8 cellular contexts compared by ENCODE assay signal in the genomic region with DNA sequence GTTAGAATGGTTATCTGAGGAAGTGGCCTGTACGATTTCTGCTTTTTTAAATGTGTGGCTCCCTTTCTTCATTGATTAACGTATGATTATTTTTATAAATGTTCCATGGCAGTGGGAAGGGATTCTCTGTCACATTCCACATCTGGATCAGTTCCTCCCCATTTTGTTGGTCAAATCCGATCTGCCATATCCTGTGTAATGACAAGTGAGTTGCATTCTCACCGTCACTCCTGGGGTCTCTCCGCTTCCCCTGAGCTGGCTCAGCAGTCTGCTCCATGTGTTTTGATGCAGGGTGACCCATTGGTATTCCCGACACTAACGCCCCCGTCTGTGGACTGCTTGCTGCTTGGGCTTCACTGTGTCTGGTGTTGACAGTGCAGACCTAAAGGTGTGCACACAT. TPM values are rescaled to one million over a fixed set of nuclear protein-coding genes. Genes with fewer than 3 reads are reported as not detected.
DNase-seq lines count a peak whose midpoint lies in the region; ATAC-seq, FAIRE-seq and TF ChIP-seq lines count a peak whose summit lies in the region.

No MANE protein-coding gene starts in this region.

- H3K9me3 ChIP-seq in hepatocyte (ENCODE audit: low read depth): no peaks in the 10 kb centered on the region

- H3K9me3 Mint-ChIP-seq in activated CD4-positive, alpha-beta T cell treated with anti-CD3 and anti-CD28 coated beads, Interleukin-2, amount 10 ng/mL, durations not matched to agents 24 days and 14 days: no peaks in the 10 kb centered on the region
- no peaks in the 10 kb centered on the region for H3K9me3 Mint-ChIP-seq in activated CD8-positive, alpha-beta T cell treated with anti-CD3 and anti-CD28 coated beads, Interleukin-2, amount 10 ng/mL, durations not matched to agents 7 days and 5 days (ENCODE audit: insufficient read depth)

- H3K4me1 ChIP-seq in hepatocyte (ENCODE audit: insufficient read depth): peaks cover 5% of the 10 kb centered on the region

- peaks cover 44% of the 10 kb centered on the region for H3K4me1 Mint-ChIP-seq in activated CD4-positive, alpha-beta T cell treated with anti-CD3 and anti-CD28 coated beads, Interleukin-2, amount 10 ng/mL, durations not matched to agents 24 days and 14 days
- peaks cover 50% of the 10 kb centered on the region for H3K4me1 Mint-ChIP-seq in activated CD8-positive, alpha-beta T cell treated with anti-CD3 and anti-CD28 coated beads, Interleukin-2, amount 10 ng/mL, durations not matched to agents 7 days and 5 days (ENCODE audit: low read depth)

- H3K4me3 Mint-ChIP-seq in activated CD4-positive, alpha-beta T cell treated with anti-CD3 and anti-CD28 coated beads, Interleukin-2, amount 10 ng/mL, durations not matched to agents 24 days and 14 days: no peak overlapping the region
- H3K4me3 Mint-ChIP-seq in activated CD8-positive, alpha-beta T cell treated with anti-CD3 and anti-CD28 coated beads, Interleukin-2, amount 10 ng/mL, durations not matched to agents 7 days and 5 days: no peak overlapping the region

- peaks cover 59% of the 10 kb centered on the region for H4K20me1 ChIP-seq in hepatocyte (ENCODE audit: insufficient read depth, poor library complexity, severe bottlenecking)

- H3K27me3 ChIP-seq in hepatocyte: no peaks in the 10 kb centered on the region

- intact Hi-C loops in activated CD4-positive, alpha-beta T cell treated with anti-CD3 and anti-CD28 coated beads, Interleukin-2, amount 10 ng/mL, durations not matched to agents 24 days and 14 days (cut with micrococcal nuclease): no loop called here

- no peaks in the 10 kb centered on the region for H3K9me2 ChIP-seq in hepatocyte (replicated peaks; ENCODE audit: insufficient read depth)

- 68% methylated on average over 8 of the region's 8 CpGs for WGBS in hepatocyte (ENCODE audit: low lambda C conversion rate, missing lambda C conversion rate)

- CTCF ChIA-PET in activated CD8-positive, alpha-beta T cell treated with anti-CD3 and anti-CD28 coated beads, Interleukin-2, amount 10 ng/mL, durations not matched to agents 7 days and 5 days (lab: Charles Lee): no interaction called here
- CTCF ChIA-PET in GM10248 (lab: Yijun Ruan, JAX): interaction anchor here (1.2 to 2.2 kb wide), 3 partner anchors 23 to 36 kb away, joined by 3 to 8 read pairs (median 4); no protein-coding TSS in a partner anchor

- H3K79me2 ChIP-seq in hepatocyte: peaks cover 32% of the 10 kb centered on the region

- POLR2A ChIA-PET in activated CD8-positive, alpha-beta T cell treated with anti-CD3 and anti-CD28 coated beads, Interleukin-2, amount 10 ng/mL, durations not matched to agents 7 days and 5 days (lab: Charles Lee): interaction anchor here (1.4 to 2.1 kb wide), 2 partner anchors 13 to 24 kb away, joined by 4 to 7 read pairs; no protein-coding TSS in a partner anchor
- POLR2A ChIA-PET in GM10248 (lab: Yijun Ruan, JAX): interaction anchor here (0.7 to 1.2 kb wide), 3 partner anchors 13 to 64 kb away, joined by 3 to 8 read pairs (median 4); a partner anchor contains a TSS

- H3K36me3 Mint-ChIP-seq in activated CD4-positive, alpha-beta T cell treated with anti-CD3 and anti-CD28 coated beads, Interleukin-2, amount 10 ng/mL, durations not matched to agents 24 days and 14 days (ENCODE audit: low read depth): peaks cover 35% of the 10 kb centered on the region
- H3K36me3 Mint-ChIP-seq in activated CD8-positive, alpha-beta T cell treated with anti-CD3 and anti-CD28 coated beads, Interleukin-2, amount 10 ng/mL, durations not matched to agents 7 days and 5 days (ENCODE audit: low read depth): peaks cover 40% of the 10 kb centered on the region

- peak overlapping the region; percentile 81 for H3K27ac Mint-ChIP-seq in activated CD4-positive, alpha-beta T cell treated with anti-CD3 and anti-CD28 coated beads, Interleukin-2, amount 10 ng/mL, durations not matched to agents 24 days and 14 days
- H3K27ac Mint-ChIP-seq in activated CD8-positive, alpha-beta T cell treated with anti-CD3 and anti-CD28 coated beads, Interleukin-2, amount 10 ng/mL, durations not matched to agents 7 days and 5 days: peak overlapping the region; percentile 53

- no peaks in the 10 kb centered on the region for H3K36me3 ChIP-seq in hepatocyte (replicated peaks; ENCODE audit: insufficient read depth, low read depth)

- no peaks in the 10 kb centered on the region for H3K27me3 Mint-ChIP-seq in activated CD4-positive, alpha-beta T cell treated with anti-CD3 and anti-CD28 coated beads, Interleukin-2, amount 10 ng/mL, durations not matched to agents 24 days and 14 days
- H3K27me3 Mint-ChIP-seq in activated CD8-positive, alpha-beta T cell treated with anti-CD3 and anti-CD28 coated beads, Interleukin-2, amount 10 ng/mL, durations not matched to agents 7 days and 5 days (ENCODE audit: low read depth): no peaks in the 10 kb centered on the region

- no peak for FAIRE-seq in RCC 7860 (lab: Jason Lieb, UNC)

- no peak overlapping the region for H2AFZ ChIP-seq in hepatocyte

- no peak for ATAC-seq in activated CD8-positive, alpha-beta T cell treated with anti-CD3 and anti-CD28 coated beads, Interleukin-2, amount 10 ng/mL, durations not matched to agents 7 days and 5 days

- DNase-seq in activated CD4-positive, alpha-beta T cell treated with anti-CD3 and anti-CD28 coated beads, Interleukin-2, amount 10 ng/mL, durations not matched to agents 24 days and 14 days: no peak
- DNase-seq in activated CD4-positive, alpha-beta T cell treated with anti-CD3 and anti-CD28 coated beads for 48 hours: no peak
- no peak for DNase-seq in activated CD8-positive, alpha-beta T cell treated with anti-CD3 and anti-CD28 coated beads, Interleukin-2, amount 10 ng/mL, durations not matched to agents 7 days and 5 days
- DNase-seq in hepatocyte (ENCODE audit: low spot score): no peak
- peak; percentile 17 for DNase-seq in stromal cell of bone marrow (ENCODE audit: low read depth)
- DNase-seq in GM10248 (ENCODE audit: extremely low spot score): no peak
- DNase-seq in NCI-H2171 treated with DMSO at 0.1 percent for 48 hours (lab: John Stamatoyannopoulos, UW): no peak
- DNase-seq in RCC 7860 (ENCODE audit: low spot score): no peak

- H3K27ac ChIP-seq in hepatocyte: peak overlapping the region; percentile 72

- H3K4me3 ChIP-seq in hepatocyte: no peak overlapping the region

- H3K4me2 ChIP-seq in hepatocyte: no peak overlapping the region

- TF ChIP-seq CTCF in hepatocyte (IDR thresholded peaks at IDR 0.05; ENCODE audit: poor library complexity): no peak
- TF ChIP-seq CTCF in GM10248 (IDR thresholded peaks at IDR 0.05; ENCODE audit: control extremely low read depth, extremely low read depth, low read depth, missing control alignments): no peak

RNA-seq across cellular contexts. Expression of a gene that starts 20.4 kb away (rescaled TPM):
- 410 and 411 TPM in 2 replicates for total RNA-seq in activated CD4-positive, alpha-beta T cell treated with anti-CD3 and anti-CD28 coated beads, Interleukin-2, amount 10 ng/mL, durations not matched to agents 24 days and 14 days
- total RNA-seq in activated CD8-positive, alpha-beta T cell treated with anti-CD3 and anti-CD28 coated beads, Interleukin-2, amount 10 ng/mL, durations not matched to agents 7 days and 5 days: 100 to 1,000 TPM; 212 to 254 TPM
- 104 and 130 TPM in 2 replicates for total RNA-seq in hepatocyte
- 168 and 209 TPM in 2 replicates for polyA plus RNA-seq in hepatocyte

RNA-seq across cellular contexts. Expression of a gene that starts 55.9 kb away (rescaled TPM):
- 5,198 and 5,435 TPM in 2 replicates for total RNA-seq in activated CD4-positive, alpha-beta T cell treated with anti-CD3 and anti-CD28 coated beads, Interleukin-2, amount 10 ng/mL, durations not matched to agents 24 days and 14 days
- 1,000 to 10,000 TPM; 3,822 to 4,094 TPM for total RNA-seq in activated CD8-positive, alpha-beta T cell treated with anti-CD3 and anti-CD28 coated beads, Interleukin-2, amount 10 ng/mL, durations not matched to agents 7 days and 5 days
- total RNA-seq in hepatocyte: 8,000 and 8,677 TPM in 2 replicates
- polyA plus RNA-seq in hepatocyte: 16,690 and 29,129 TPM in 2 replicates

RNA-seq across cellular contexts. Expression of a gene that starts 56.5 kb away (rescaled TPM):
- 46.7 and 46.8 TPM in 2 replicates for total RNA-seq in activated CD4-positive, alpha-beta T cell treated with anti-CD3 and anti-CD28 coated beads, Interleukin-2, amount 10 ng/mL, durations not matched to agents 24 days and 14 days
- 10 to 100 TPM; 51.0 to 54.7 TPM for total RNA-seq in activated CD8-positive, alpha-beta T cell treated with anti-CD3 and anti-CD28 coated beads, Interleukin-2, amount 10 ng/mL, durations not matched to agents 7 days and 5 days
- total RNA-seq in hepatocyte: 20.8 and 25.7 TPM in 2 replicates
- 22.2 and 31.0 TPM in 2 replicates for polyA plus RNA-seq in hepatocyte
